In genomic region chr2:24182507-24182906, GRCh38 we compare ENCODE assay signal across 21 cellular contexts. TPM values are rescaled to one million over a fixed set of nuclear protein-coding genes. Genes with fewer than 3 reads are reported as not detected.
DNase-seq lines count a peak whose midpoint lies in the region; ATAC-seq and TF ChIP-seq lines count a peak whose summit lies in the region.
"Had no signal": no experiment of that assay in that cellular context is flagged by ENCODE, and none has a peak within 500 bp of the region (broad histone marks: within the 10 kb centered on the region; RNA-seq: fewer than 3 reads in every experiment).

No MANE protein-coding gene starts in this region.

- no peak overlapping the region for H3K4me3 ChIP-seq in upper lobe of left lung
- H3K4me3 ChIP-seq in ovary, result no peak overlapping the region

- TF ChIP-seq EP300 in upper lobe of left lung (IDR thresholded peaks at IDR 0.05) (no peak), ovary (IDR thresholded peaks at IDR 0.05) (no peak)

- H3K9me3 ChIP-seq in upper lobe of left lung (no peaks in the 10 kb centered on the region), ovary (no peaks in the 10 kb centered on the region)

- H3K36me3 ChIP-seq in upper lobe of left lung, result no peaks in the 10 kb centered on the region
- H3K36me3 ChIP-seq in ovary, result no peaks in the 10 kb centered on the region

- no peaks in the 10 kb centered on the region for H3K27me3 ChIP-seq in upper lobe of left lung
- no peaks in the 10 kb centered on the region for H3K27me3 ChIP-seq in ovary

- H3K4me1 ChIP-seq in upper lobe of left lung (peaks cover 0 to 8% (median 4%) of the 10 kb centered on the region in 4 donors), ovary (ENCODE audit: insufficient read depth) (no peaks in the 10 kb centered on the region)
- H3K4me1 ChIP-seq: Caco-2 had no signal

- DNase-seq in NCI-H345 treated with DMSO at 0.1 percent for 48 hours (lab: John Stamatoyannopoulos, UW; ENCODE audit: unreplicated experiment) (peak; percentile 61), NCI-H345 (lab: John Stamatoyannopoulos, UW) (no peak), NCI-H2029 (lab: John Stamatoyannopoulos, UW) (peak; percentile 84), upper lobe of left lung (no peak), activated gamma-delta T cell (lab: John Stamatoyannopoulos, UW) (no peak), ovary (no peak)
- DNase-seq: Caco-2; DND-41; GDM1; GOT3; NCI-H1436; NCI-H2081 treated with DMSO at 0.1 percent for 48 hours; NK-92 treated with Interleukin-12 subunit alpha and Interleukin-12 subunit beta, amount 100 ng/mL, for 24 hours; OCI-M1; SK-N-SH; T-helper 1 cell had no signal

- 82 to 87% methylated on average over 7 of the region's 7 CpGs for WGBS in upper lobe of left lung, 2 donors
- 95 to 99% (median 95%) methylated on average over 7 of the region's 7 CpGs for WGBS in ovary, 3 donors

- peak in 1 of 2 donors; percentile 56 for ATAC-seq in upper lobe of left lung (ENCODE audit: low FRiP score in 2 of 2)
- no peak for ATAC-seq in GM18870 (IDR thresholded peaks at IDR 0.05; ENCODE audit: unreplicated experiment)

- H3K27ac ChIP-seq in VCaP (peak overlapping the region; percentile 51), upper lobe of left lung (peak overlapping the region in 3 of 4 donors; percentile 11 to 50 (median 40)), ovary (no peak overlapping the region)
- H3K27ac ChIP-seq: C4-2B had no signal

- intact Hi-C loops in ovary (cut with DNase I), result no loop called here

- TF ChIP-seq CTCF in VCaP (conservative IDR thresholded peaks at IDR 0.05), result no peak
- no peak for TF ChIP-seq CTCF in upper lobe of left lung (IDR thresholded peaks at IDR 0.05)
- no peak for TF ChIP-seq CTCF in ovary (IDR thresholded peaks at IDR 0.05)

- TF ChIP-seq POLR2A in upper lobe of left lung (IDR thresholded peaks at IDR 0.05) (no peak), ovary (IDR thresholded peaks at IDR 0.05) (no peak)

RNA-seq across cellular contexts. Expression of gene FAM228A, which starts 7.7 kb away (rescaled TPM):
- total RNA-seq in upper lobe of left lung (1 to 10 TPM in 4 of 6 donors, under 1 TPM in 2; 0.17 to 3.1 (median 1.6) TPM), ovary (1 to 10 TPM; 1.1 to 2.5 (median 1.8) TPM)
- polyA plus RNA-seq in ovary, result 1 to 10 TPM; 1.3 to 2.0 TPM
- total RNA-seq: A172, Caco-2, NCI-H460 had no signal

RNA-seq across cellular contexts. Expression of gene FAM228B, which starts 59.2 kb away (rescaled TPM):
- 10 to 100 TPM; 15.5 to 28.3 (median 22.8) TPM for total RNA-seq in upper lobe of left lung
- 10 to 100 TPM; 24.6 to 76.8 (median 69.0) TPM for total RNA-seq in ovary
- polyA plus RNA-seq in ovary, result 10 to 100 TPM; 28.0 to 34.8 TPM

RNA-seq across cellular contexts. Expression of gene PFN4, which starts 59.4 kb away (rescaled TPM):
- total RNA-seq in upper lobe of left lung, result under 1 TPM in 2 of 6 donors, not detected in 4; 0.54 TPM
- 1 to 10 TPM in 4 of 7 donors, under 1 TPM in 3; 0.50 to 4.4 (median 1.3) TPM for total RNA-seq in ovary
- 1 to 10 TPM in 1 of 2 donors, under 1 TPM in 1; 0.18 to 1.1 TPM for polyA plus RNA-seq in ovary

Comparison
In these comparisons a context has a peak if more than half of its experiments do, and no peak if none do; other contexts are left out.
1. DNase-seq: peak in NCI-H345 treated with DMSO at 0.1 percent for 48 hours (single experiment) and NCI-H2029 (single experiment); none in NCI-H345 (single experiment), upper lobe of left lung (0 of 2), activated gamma-delta T cell (single experiment) and ovary (0 of 5).
2. H3K27ac ChIP-seq: peak in VCaP (single experiment) and upper lobe of left lung (3 of 4); none in ovary (0 of 2).